In genomic region chr7:114086491-114086905, GRCh38 we compare ENCODE assay signal across 8 cellular contexts.
DNase-seq lines count a peak whose midpoint lies in the region; ATAC-seq and TF ChIP-seq lines count a peak whose summit lies in the region.

No MANE protein-coding gene starts in this region.

- peak overlapping the region; percentile 97 for H3K27ac ChIP-seq in WERI-Rb-1

- peak; percentile 24 for DNase-seq in stimulated activated CD4-positive, alpha-beta T cell treated with anti-CD3 and anti-CD28 coated beads, Interleukin-15, amount 100 ng/mL, for 24 hours
- no peak for DNase-seq in stimulated activated CD4-positive, alpha-beta T cell treated with anti-CD3 and anti-CD28 coated beads, Interleukin-1b, Interleukin-23, amount 100 ng/mL, for 48 hours
- DNase-seq in WERI-Rb-1 (peak; percentile 42), glomerular visceral epithelial cell (ENCODE audit: extremely low spot score) (peak; percentile 5), posterior vena cava (ENCODE audit: low spot score) (peak; percentile 75)
- DNase-seq in effector CD4-positive, alpha-beta T cell, result no peak

- ATAC-seq in GM18907 (IDR thresholded peaks at IDR 0.05; ENCODE audit: unreplicated experiment), result no peak
- ATAC-seq in HG02981 (IDR thresholded peaks at IDR 0.05; ENCODE audit: unreplicated experiment), result no peak

- H3K9me3 ChIP-seq in WERI-Rb-1 (ENCODE audit: severe bottlenecking), result no peaks in the 10 kb centered on the region

- H3K27me3 ChIP-seq in WERI-Rb-1 (ENCODE audit: insufficient read depth, low read depth, severe bottlenecking), result no peaks in the 10 kb centered on the region

- peak overlapping the region; percentile 94 for H3K4me3 ChIP-seq in WERI-Rb-1 (ENCODE audit: low read depth, low read length)

- no peaks in the 10 kb centered on the region for H3K36me3 ChIP-seq in WERI-Rb-1

- TF ChIP-seq CTCF in WERI-Rb-1 (IDR thresholded peaks at IDR 0.05; ENCODE audit: low read depth, low read length), result 0 out of 2 replicates have a peak, but pooled peaks have one; percentile 4

- intact Hi-C loops in posterior vena cava (cut with DNase I), result loop anchor here (10.0 kb wide), 4 partner anchors 318 to 568 kb away; partner anchors contain the start of gene FOXP2 (in 1 of the 2)

Comparison
In these comparisons a context has a peak if more than half of its experiments do, and no peak if none do; other contexts are left out.
1. DNase-seq: peak in stimulated activated CD4-positive, alpha-beta T cell treated with anti-CD3 and anti-CD28 coated beads, Interleukin-15, amount 100 ng/mL, for 24 hours (single experiment), WERI-Rb-1 (single experiment), glomerular visceral epithelial cell (single experiment) and posterior vena cava (single experiment); none in stimulated activated CD4-positive, alpha-beta T cell treated with anti-CD3 and anti-CD28 coated beads, Interleukin-1b, Interleukin-23, amount 100 ng/mL, for 48 hours (single experiment) and effector CD4-positive, alpha-beta T cell (single experiment).